13 cellular contexts compared by ENCODE assay signal in the genomic region with DNA sequence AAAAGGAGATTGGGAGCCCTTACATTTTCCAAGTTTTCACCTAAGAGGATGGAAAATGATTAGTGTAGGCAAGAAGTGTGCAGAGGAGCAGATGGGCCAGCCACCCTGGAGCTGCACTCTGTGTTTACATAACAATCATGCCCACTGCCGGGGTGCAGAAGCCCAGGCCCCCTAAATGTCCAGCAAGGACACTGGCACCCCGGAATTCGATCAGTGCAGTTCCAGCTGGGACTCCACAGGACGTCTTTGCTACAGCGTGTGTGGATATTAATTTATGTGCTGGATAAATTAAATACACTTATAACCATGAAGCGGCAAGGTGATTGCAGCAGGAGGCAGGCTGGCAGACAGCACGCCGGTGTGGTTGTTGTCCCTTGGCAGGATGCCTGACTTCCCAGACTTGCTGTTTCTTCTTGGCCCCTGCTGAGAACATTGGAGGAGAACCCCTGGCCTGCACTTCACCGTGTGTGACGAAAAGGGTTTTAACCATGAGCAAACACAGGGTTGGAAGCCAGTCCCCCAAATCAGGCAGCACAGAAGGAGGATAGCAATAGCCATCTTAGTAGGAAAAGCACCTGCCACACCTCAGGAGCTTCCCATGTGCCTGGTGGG.
DNase-seq lines count a peak whose midpoint lies in the region; ATAC-seq lines count a peak whose summit lies in the region.
"Had no signal": no experiment of that assay in that cellular context is flagged by ENCODE, and none has a peak within 500 bp of the region (broad histone marks: within the 10 kb centered on the region; RNA-seq: fewer than 3 reads in every experiment).

No MANE protein-coding gene starts in this region.

- peak; percentile 53 for DNase-seq in D341Med (ENCODE audit: low spot score)
- DNase-seq in NCI-H1092 (lab: John Stamatoyannopoulos, UW): peak; percentile 82
- peak; percentile 19 for DNase-seq in NCI-H446 treated with DMSO at 0.1 percent for 48 hours (lab: John Stamatoyannopoulos, UW)
- DNase-seq in kidney glomerular epithelial cell (lab: John Stamatoyannopoulos, UW): no peak
- no peak for DNase-seq in occipital lobe (lab: John Stamatoyannopoulos, UW)
- DNase-seq: activated gamma-delta T cell treated with Interleukin-2 at 50 U/mL for 16 hours had no signal

- no peak overlapping the region for H3K9ac ChIP-seq in iPS-15b (ENCODE audit: low read depth, low read length)
- H3K9ac ChIP-seq: parathyroid adenoma, SK-N-SH had no signal

- H3K36me3 ChIP-seq in iPS-15b (ENCODE audit: control insufficient read depth, insufficient read depth, low read length): no peaks in the 10 kb centered on the region
- H3K36me3 ChIP-seq: MG63 had no signal

- peak overlapping the region; percentile 1 for H3K4me3 ChIP-seq in iPS-15b (ENCODE audit: low read depth, low read length)
- H3K4me3 ChIP-seq: dorsolateral prefrontal cortex, MG63 had no signal

- H3K27me3 ChIP-seq in iPS-15b (ENCODE audit: control insufficient read depth, insufficient read depth, low read length): peaks cover 3% of the 10 kb centered on the region
- H3K27me3 ChIP-seq: dorsolateral prefrontal cortex, MG63 had no signal

- ATAC-seq in HG02870 (IDR thresholded peaks at IDR 0.05; ENCODE audit: unreplicated experiment) (no peak), GM19351 (IDR thresholded peaks at IDR 0.05; ENCODE audit: unreplicated experiment) (no peak)

- H3K9me3 ChIP-seq in iPS-15b (ENCODE audit: control insufficient read depth, insufficient read depth, low read length): no peaks in the 10 kb centered on the region
- H3K9me3 ChIP-seq: MG63, SK-N-SH had no signal

- peaks cover 32% of the 10 kb centered on the region for H3K4me1 ChIP-seq in iPS-15b (ENCODE audit: control insufficient read depth, insufficient read depth, low read length)

Comparison
In these comparisons a context has a peak if more than half of its experiments do, and no peak if none do; other contexts are left out.
1. DNase-seq: peak in D341Med (single experiment), NCI-H1092 (single experiment) and NCI-H446 treated with DMSO at 0.1 percent for 48 hours (single experiment); none in kidney glomerular epithelial cell (single experiment) and occipital lobe (single experiment).